Comparison of ENCODE assay signal across 1 cellular context in the genomic region with DNA sequence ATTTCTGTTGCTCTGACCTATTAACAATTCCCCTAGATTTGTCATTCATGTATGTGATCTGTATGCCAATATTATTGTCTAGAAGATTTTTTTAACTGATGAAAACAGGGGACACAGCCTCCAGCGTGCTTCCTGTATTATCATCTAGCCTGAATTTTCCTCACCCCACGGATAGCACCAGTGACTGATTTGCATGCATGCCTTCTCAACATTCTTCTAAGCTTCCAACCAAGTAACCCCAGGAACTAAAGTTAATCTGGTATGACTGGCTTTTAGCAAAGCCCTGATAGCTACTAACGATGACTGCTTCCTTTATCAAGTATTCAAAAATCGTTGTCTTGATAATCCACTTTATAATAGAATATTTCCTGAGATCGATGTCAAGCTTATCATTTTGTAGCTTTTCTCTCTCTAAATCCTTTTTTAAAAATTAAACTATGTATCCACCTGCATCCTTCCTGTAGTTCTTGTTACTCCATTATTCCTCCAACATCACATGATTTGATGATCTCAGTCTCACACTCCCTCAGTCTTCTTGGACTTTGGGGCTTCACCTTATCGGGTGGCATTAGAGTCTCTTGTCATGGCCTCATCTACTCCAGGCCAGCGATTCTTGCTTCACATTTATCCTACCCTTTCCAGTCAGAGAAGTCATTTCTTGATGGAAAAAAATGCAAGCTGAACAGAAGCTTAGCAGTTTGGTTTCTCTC.
TF ChIP-seq lines count a peak whose summit lies in the region.

No MANE protein-coding gene starts in this region.

TF ChIP-seq in HepG2, 621 proteins besides CTCF, POLR2A, EP300 and RAD21:
- TF ChIP-seq CAMTA2 (CRISPR knock-in tag; IDR thresholded peaks at IDR 0.05; ENCODE audit: borderline replicate concordance) = no peak
- no peak for TF ChIP-seq HDAC1 (CRISPR knock-in tag; IDR thresholded peaks at IDR 0.05)
- 0 out of 2 replicates have a peak, but pooled peaks have one; percentile 0 for TF ChIP-seq DPF2 (CRISPR knock-in tag; IDR thresholded peaks at IDR 0.05; ENCODE audit: borderline replicate concordance, low read depth)
- no peak for TF ChIP-seq MEIS2 (CRISPR knock-in tag; IDR thresholded peaks at IDR 0.05)
- 0 out of 2 replicates have a peak, but pooled peaks have one; percentile 13 for TF ChIP-seq ZNF354B (CRISPR knock-in tag; IDR thresholded peaks at IDR 0.05)
- no peak for TF ChIP-seq HNF4G (IDR thresholded peaks at IDR 0.05; ENCODE audit: borderline replicate concordance, low read depth, low read length)
- TF ChIP-seq HNF4G (CRISPR knock-in tag; IDR thresholded peaks at IDR 0.05; ENCODE audit: borderline replicate concordance, low read depth) = no peak
- 0 out of 2 replicates have a peak, but pooled peaks have one; percentile 22 for TF ChIP-seq FOXJ3 (CRISPR knock-in tag; IDR thresholded peaks at IDR 0.05; ENCODE audit: borderline replicate concordance)
- TF ChIP-seq ZNF101 (CRISPR knock-in tag; IDR thresholded peaks at IDR 0.05; ENCODE audit: borderline replicate concordance, low read depth) = no peak
